29 cellular contexts compared by ENCODE assay signal in genomic region chr9:136230773-136231172, GRCh38. TPM values are rescaled to one million over a fixed set of nuclear protein-coding genes. Genes with fewer than 3 reads are reported as not detected.
DNase-seq lines count a peak whose midpoint lies in the region; ATAC-seq and TF ChIP-seq lines count a peak whose summit lies in the region.
"Had no signal": no experiment of that assay in that cellular context is flagged by ENCODE, and none has a peak within 500 bp of the region (broad histone marks: within the 10 kb centered on the region; RNA-seq: fewer than 3 reads in every experiment).

No MANE protein-coding gene starts in this region.

- H3K9ac ChIP-seq in Loucy (ENCODE audit: low read depth, low read length, poor library complexity, severe bottlenecking): peak overlapping the region; percentile 88
- no peak overlapping the region for H3K9ac ChIP-seq in endodermal cell (ENCODE audit: extremely low read depth, low read length, poor library complexity, severe bottlenecking)

- H3K9me2 ChIP-seq in Loucy (replicated peaks; ENCODE audit: low read depth, low read length): no peaks in the 10 kb centered on the region

- peaks cover 40% of the 10 kb centered on the region for H3K4me1 Mint-ChIP-seq in activated naive CD4-positive, alpha-beta T cell treated with anti-CD3 and anti-CD28 coated beads, Interleukin-2, amount 50 U/mL, for 24 hours
- no peaks in the 10 kb centered on the region for H3K4me1 Mint-ChIP-seq in endodermal cell
- peaks cover 67 to 98% of the 10 kb centered on the region in 2 donors for H3K4me1 Mint-ChIP-seq in stimulated activated naive B cell treated with anti-CD40 and anti-IgM and Interleukin-4, amounts not matched to agents 10 μg/mL and 1 μg/mL and 100 μg/mL, for 72 hours
- H3K4me1 Mint-ChIP-seq in natural killer cell: peaks cover 22 to 32% of the 10 kb centered on the region in 2 donors

- H3K27me3 ChIP-seq in Loucy (ENCODE audit: insufficient read depth, low read length, poor library complexity, severe bottlenecking): no peaks in the 10 kb centered on the region
- H3K27me3 ChIP-seq in endodermal cell (ENCODE audit: control insufficient read depth, insufficient read depth, low read length, poor library complexity, severe bottlenecking): no peaks in the 10 kb centered on the region
- H3K27me3 ChIP-seq: brain microvascular endothelial cell, hepatocyte had no signal

- WGBS in endodermal cell (ENCODE audit: insufficient coverage in 1 of 2, insufficient read length in 1 of 2), 2 experiments: 93 to 94% methylated on average over 6 to 9 of the region's 9 CpGs

- H4K20me1 ChIP-seq in Loucy (ENCODE audit: insufficient read depth, low read length, poor library complexity, severe bottlenecking): peaks cover 15% of the 10 kb centered on the region

- peak overlapping the region; percentile 74 for H3K4me3 ChIP-seq in Loucy (ENCODE audit: low read length, poor library complexity, severe bottlenecking)
- H3K4me3 ChIP-seq in endodermal cell (ENCODE audit: low read length): no peak overlapping the region
- H3K4me3 ChIP-seq: hepatocyte had no signal

- H3K9me3 Mint-ChIP-seq in activated naive CD4-positive, alpha-beta T cell treated with anti-CD3 and anti-CD28 coated beads, Interleukin-2, amount 50 U/mL, for 24 hours: no peaks in the 10 kb centered on the region
- H3K9me3 Mint-ChIP-seq in endodermal cell: no peaks in the 10 kb centered on the region
- peaks cover 0 to 1% of the 10 kb centered on the region in 2 donors for H3K9me3 Mint-ChIP-seq in stimulated activated naive B cell treated with anti-CD40 and anti-IgM and Interleukin-4, amounts not matched to agents 10 μg/mL and 1 μg/mL and 100 μg/mL, for 72 hours
- H3K9me3 Mint-ChIP-seq in natural killer cell: no peaks in the 10 kb centered on the region
- H3K9me3 Mint-ChIP-seq: CD14-positive monocyte; natural killer cell treated with Interleukin-12 subunit alpha and Interleukin-12 subunit beta and Interleukin-15 and Interleukin-18, amount 100 ng/mL, for 72 hours had no signal

- H3K4me2 ChIP-seq in Loucy (ENCODE audit: low read depth, low read length, poor library complexity, severe bottlenecking): peak overlapping the region; percentile 88
- H3K4me2 ChIP-seq: hepatocyte had no signal

- no peaks in the 10 kb centered on the region for H3K36me3 Mint-ChIP-seq in activated naive CD4-positive, alpha-beta T cell treated with anti-CD3 and anti-CD28 coated beads, Interleukin-2, amount 50 U/mL, for 24 hours
- peaks cover 16% of the 10 kb centered on the region for H3K36me3 Mint-ChIP-seq in endodermal cell (ENCODE audit: low read depth)
- peaks cover 57 to 68% of the 10 kb centered on the region in 2 donors for H3K36me3 Mint-ChIP-seq in stimulated activated naive B cell treated with anti-CD40 and anti-IgM and Interleukin-4, amounts not matched to agents 10 μg/mL and 1 μg/mL and 100 μg/mL, for 72 hours
- no peaks in the 10 kb centered on the region for H3K36me3 Mint-ChIP-seq in natural killer cell
- H3K36me3 Mint-ChIP-seq: natural killer cell treated with Interleukin-12 subunit alpha and Interleukin-12 subunit beta and Interleukin-15 and Interleukin-18, amount 100 ng/mL, for 72 hours had no signal

- H3K9me3 ChIP-seq in Loucy (ENCODE audit: insufficient read depth, low read depth, low read length): no peaks in the 10 kb centered on the region
- H3K9me3 ChIP-seq in endodermal cell (ENCODE audit: control insufficient read depth, low read length): no peaks in the 10 kb centered on the region
- H3K9me3 ChIP-seq: left ventricle myocardium inferior had no signal

- intact Hi-C loops in natural killer cell (cut with micrococcal nuclease): no loop called here

- H3K27ac ChIP-seq in endodermal cell (ENCODE audit: low read depth, low read length): no peak overlapping the region
- H3K27ac ChIP-seq: brain microvascular endothelial cell, hepatocyte had no signal

- ATAC-seq in stimulated activated naive B cell treated with anti-CD40 and anti-IgM and Interleukin-4, amounts not matched to agents 10 μg/mL and 1 μg/mL and 100 μg/mL, for 72 hours (replicated peaks): no peak
- no peak for ATAC-seq in natural killer cell
- ATAC-seq: activated CD4-positive, CD25-positive, alpha-beta regulatory T cell treated with anti-CD3 and anti-CD28 coated beads, Interleukin-2, amount 50 U/mL, for 24 hours; esophagus mucosa; SK-N-SH treated with all-trans-retinoic acid at 6 μM for 48 hours had no signal

- H3K4me3 Mint-ChIP-seq in activated naive CD4-positive, alpha-beta T cell treated with anti-CD3 and anti-CD28 coated beads, Interleukin-2, amount 50 U/mL, for 24 hours: no peak overlapping the region
- H3K4me3 Mint-ChIP-seq in endodermal cell (no peak overlapping the region), natural killer cell (no peak overlapping the region)
- H3K4me3 Mint-ChIP-seq in stimulated activated naive B cell treated with anti-CD40 and anti-IgM and Interleukin-4, amounts not matched to agents 10 μg/mL and 1 μg/mL and 100 μg/mL, for 72 hours: no peak overlapping the region
- H3K4me3 Mint-ChIP-seq: natural killer cell treated with Interleukin-12 subunit alpha and Interleukin-12 subunit beta and Interleukin-15 and Interleukin-18, amount 100 ng/mL, for 72 hours had no signal

- H3K27ac Mint-ChIP-seq in activated naive CD4-positive, alpha-beta T cell treated with anti-CD3 and anti-CD28 coated beads, Interleukin-2, amount 50 U/mL, for 24 hours: peak overlapping the region; percentile 46
- peak overlapping the region; percentile 35 for H3K27ac Mint-ChIP-seq in endodermal cell
- peak overlapping the region; percentile 73 for H3K27ac Mint-ChIP-seq in stimulated activated naive B cell treated with anti-CD40 and anti-IgM and Interleukin-4, amounts not matched to agents 10 μg/mL and 1 μg/mL and 100 μg/mL, for 72 hours
- H3K27ac Mint-ChIP-seq in natural killer cell: no peak overlapping the region

- TF ChIP-seq CTCF in Loucy (conservative IDR thresholded peaks at IDR 0.05; ENCODE audit: low read length): no peak
- no peak for TF ChIP-seq CTCF in endodermal cell (conservative IDR thresholded peaks at IDR 0.05)
- TF ChIP-seq CTCF in natural killer cell (IDR thresholded peaks at IDR 0.05): no peak

- H3K27me3 Mint-ChIP-seq in activated naive CD4-positive, alpha-beta T cell treated with anti-CD3 and anti-CD28 coated beads, Interleukin-2, amount 50 U/mL, for 24 hours: no peaks in the 10 kb centered on the region
- no peaks in the 10 kb centered on the region for H3K27me3 Mint-ChIP-seq in endodermal cell (ENCODE audit: insufficient read depth)
- H3K27me3 Mint-ChIP-seq in stimulated activated naive B cell treated with anti-CD40 and anti-IgM and Interleukin-4, amounts not matched to agents 10 μg/mL and 1 μg/mL and 100 μg/mL, for 72 hours: no peaks in the 10 kb centered on the region
- no peaks in the 10 kb centered on the region for H3K27me3 Mint-ChIP-seq in natural killer cell (ENCODE audit: low read depth in 2 of 2)
- H3K27me3 Mint-ChIP-seq: natural killer cell treated with Interleukin-12 subunit alpha and Interleukin-12 subunit beta and Interleukin-15 and Interleukin-18, amount 100 ng/mL, for 72 hours had no signal

- no peak for DNase-seq in activated naive CD4-positive, alpha-beta T cell (lab: John Stamatoyannopoulos, UW)
- DNase-seq in endodermal cell (no peak), NCI-H146 treated with DMSO at 0.1 percent for 48 hours (lab: John Stamatoyannopoulos, UW; ENCODE audit: unreplicated experiment) (no peak), natural killer cell (no peak)
- DNase-seq in stimulated activated naive B cell treated with anti-CD40 and anti-IgM and Interleukin-4, amounts not matched to agents 10 μg/mL and 1 μg/mL and 100 μg/mL, for 72 hours: no peak
- DNase-seq: activated effector memory CD4-positive, alpha-beta T cell treated with anti-CD3 and anti-CD28 coated beads, Interleukin-2, amount 50 U/mL, for 16 hours; brain microvascular endothelial cell; effector CD4-positive, alpha-beta T cell; foreskin melanocyte; HCEC 1CT; left ventricle myocardium inferior; midbrain; NCI-H1092 treated with DMSO at 0.1 percent for 48 hours; NCI-H2029 treated with DMSO at 0.1 percent for 48 hours; NCI-H345; NCI-H82; stimulated activated naive CD4-positive, alpha-beta T cell treated with Interleukin-2 at 50 U/mL for 16 hours; T1000 had no signal

- H3K36me3 ChIP-seq in Loucy (ENCODE audit: insufficient read depth, low read length) (peaks cover 18% of the 10 kb centered on the region; the same call in 1 of the 2 replicates), endodermal cell (ENCODE audit: control insufficient read depth, insufficient read depth, low read length) (peaks cover 2% of the 10 kb centered on the region)

- no peaks in the 10 kb centered on the region for H3F3A ChIP-seq in Loucy (ENCODE audit: low read depth)

- H3K79me2 ChIP-seq in Loucy (ENCODE audit: insufficient read depth, low read length): peaks cover 89% of the 10 kb centered on the region

- H3K4me1 ChIP-seq in Loucy (ENCODE audit: insufficient read depth, low read length, poor library complexity, severe bottlenecking) (peaks cover 49% of the 10 kb centered on the region), endodermal cell (ENCODE audit: control insufficient read depth, insufficient read depth, low read length) (no peaks in the 10 kb centered on the region)

- no peak overlapping the region for H2AFZ ChIP-seq in Loucy (ENCODE audit: low read length)
- H2AFZ ChIP-seq: hepatocyte had no signal

RNA-seq across cellular contexts. Expression of gene QSOX2, which starts 14.8 kb away (rescaled TPM):
- total RNA-seq in endodermal cell (10 to 100 TPM; 22.0 to 26.3 TPM), natural killer cell (10 to 100 TPM; 10.8 to 16.7 (median 16.6) TPM)
- polyA plus RNA-seq in endodermal cell (2013, experiment 1 of 2): 29.8 TPM
- polyA plus RNA-seq in endodermal cell (2013, experiment 2 of 2): 26.3 TPM

RNA-seq across cellular contexts. Expression of gene LHX3, which starts 25.8 kb away (rescaled TPM):
- total RNA-seq in endodermal cell (not detected), natural killer cell (under 1 TPM in 1 of 3 donors, not detected in 2; 0.38 TPM)
- polyA plus RNA-seq in endodermal cell (2013, experiment 1 of 2): 0.11 TPM
- polyA plus RNA-seq in endodermal cell (2013, experiment 2 of 2): not detected
- total RNA-seq: hepatocyte, left ventricle myocardium inferior, LHCN-M2, osteocyte had no signal
- polyA plus RNA-seq: AG04450, CD14-positive monocyte, hepatocyte had no signal

Comparison
In these comparisons a context has a peak if more than half of its experiments do, and no peak if none do; other contexts are left out.
1. H3K27ac Mint-ChIP-seq: peak in activated naive CD4-positive, alpha-beta T cell treated with anti-CD3 and anti-CD28 coated beads, Interleukin-2, amount 50 U/mL, for 24 hours (single experiment), endodermal cell (single experiment) and stimulated activated naive B cell treated with anti-CD40 and anti-IgM and Interleukin-4, amounts not matched to agents 10 μg/mL and 1 μg/mL and 100 μg/mL, for 72 hours (single experiment); none in natural killer cell (0 of 2).